In genomic region chr2:239522740-239523119, GRCh38 we compare ENCODE assay signal across 29 cellular contexts.
"Had no signal": no experiment of that assay in that cellular context is flagged by ENCODE, and none has a peak within 500 bp of the region (broad histone marks: within the 10 kb centered on the region; RNA-seq: fewer than 3 reads in every experiment).

No MANE protein-coding gene starts in this region.

- H3K4me3 Mint-ChIP-seq: activated CD4-positive, alpha-beta memory T cell treated with anti-CD3 and anti-CD28 coated beads for 36 hours; activated CD4-positive, alpha-beta T cell treated with anti-CD3 and anti-CD28 coated beads, Interleukin-2, amount 10 ng/mL, durations not matched to agents 24 days and 14 days; activated naive CD4-positive, alpha-beta T cell treated with anti-CD3 and anti-CD28 coated beads for 36 hours; activated naive CD8-positive, alpha-beta T cell treated with anti-CD3 and anti-CD28 coated beads for 36 hours; activated T-helper 1 cell treated with anti-CD3 and anti-CD28 coated beads, Interleukin-12 subunit alpha, Interleukin-12 subunit beta, Interleukin-2, Interleukin-4 antibody, amounts not matched to agents 30 ng/mL and 10 ng/mL and 1 ng/mL, durations not matched to agents 14 hours and 24 hours and 36 hours; effector memory CD8-positive, alpha-beta T cell; nephron; T-helper 1 cell treated with Interleukin-12 subunit alpha and Interleukin-12 subunit beta and Interleukin-4 antibody, amounts not matched to agents 30 μg/mL and 1 μg/mL, for 36 hours had no signal

- H3K36me3 Mint-ChIP-seq: activated CD4-positive, alpha-beta memory T cell treated with anti-CD3 and anti-CD28 coated beads for 36 hours; activated naive CD8-positive, alpha-beta T cell treated with anti-CD3 and anti-CD28 coated beads for 36 hours had no signal

- H3K9me3 ChIP-seq: adrenal gland, body of pancreas, heart right ventricle, neutrophil, prostate gland, tibial nerve had no signal

- DNase-seq: activated CD4-positive, alpha-beta memory T cell treated with anti-CD3 and anti-CD28 coated beads for 36 hours; activated CD4-positive, alpha-beta T cell treated with anti-CD3 and anti-CD28 coated beads, Interleukin-2, amount 10 ng/mL, durations not matched to agents 24 days and 14 days; activated CD4-positive, CD25-positive, alpha-beta regulatory T cell treated with anti-CD3 and anti-CD28 coated beads, Interleukin-2, amount 50 U/mL, for 72 hours; activated CD8-positive, alpha-beta memory T cell treated with anti-CD3 and anti-CD28 coated beads, Interleukin-2, amount 50 U/mL, for 4 hours; activated effector memory CD4-positive, alpha-beta T cell treated with anti-CD3 and anti-CD28 coated beads, Interleukin-2, amount 50 U/mL, for 16 hours; activated naive CD4-positive, alpha-beta T cell treated with anti-CD3 and anti-CD28 coated beads for 36 hours; activated naive CD8-positive, alpha-beta T cell treated with anti-CD3 and anti-CD28 coated beads for 36 hours; activated T-cell treated with anti-CD3 and anti-CD28 coated beads, Interleukin-2, amount 50 U/mL, for 1 hour; adrenal gland; body of pancreas; cortex of kidney; effector memory CD8-positive, alpha-beta T cell; foreskin fibroblast; heart right ventricle; mammary epithelial cell; retina; stimulated activated CD4-positive, alpha-beta T cell treated with anti-CD3 and anti-CD28 coated beads, Interleukin-15, amount 100 ng/mL, for 24 hours; stimulated activated CD4-positive, alpha-beta T cell treated with anti-CD3 and anti-CD28 coated beads, Interleukin-2, amount 100 ng/mL, for 24 hours; stimulated activated naive CD4-positive, alpha-beta T cell; SW 1271; T1000 had no signal

- H3K27ac Mint-ChIP-seq: activated CD4-positive, alpha-beta memory T cell treated with anti-CD3 and anti-CD28 coated beads for 36 hours; activated CD4-positive, alpha-beta T cell treated with anti-CD3 and anti-CD28 coated beads, Interleukin-2, amount 10 ng/mL, durations not matched to agents 24 days and 14 days; activated naive CD4-positive, alpha-beta T cell treated with anti-CD3 and anti-CD28 coated beads for 36 hours; activated naive CD8-positive, alpha-beta T cell treated with anti-CD3 and anti-CD28 coated beads for 36 hours; activated T-helper 1 cell treated with anti-CD3 and anti-CD28 coated beads, Interleukin-12 subunit alpha, Interleukin-12 subunit beta, Interleukin-2, Interleukin-4 antibody, amounts not matched to agents 30 ng/mL and 10 ng/mL and 1 ng/mL, durations not matched to agents 14 hours and 24 hours and 36 hours; effector memory CD8-positive, alpha-beta T cell; T-helper 1 cell treated with Interleukin-12 subunit alpha and Interleukin-12 subunit beta and Interleukin-4 antibody, amounts not matched to agents 30 μg/mL and 1 μg/mL, for 36 hours had no signal

- H3K4me1 Mint-ChIP-seq: activated CD4-positive, alpha-beta T cell treated with anti-CD3 and anti-CD28 coated beads, Interleukin-2, amount 10 ng/mL, durations not matched to agents 24 days and 14 days had no signal

- H3K36me3 ChIP-seq: adrenal gland, cardiac muscle cell, heart right ventricle, neutrophil, prostate gland, tibial nerve had no signal

- H3K27me3 ChIP-seq: adrenal gland, body of pancreas, cardiac muscle cell, neutrophil, tibial nerve had no signal

- H3K9me3 Mint-ChIP-seq: activated CD4-positive, alpha-beta memory T cell treated with anti-CD3 and anti-CD28 coated beads for 36 hours; activated CD4-positive, alpha-beta T cell treated with anti-CD3 and anti-CD28 coated beads, Interleukin-2, amount 10 ng/mL, durations not matched to agents 24 days and 14 days; activated naive CD4-positive, alpha-beta T cell treated with anti-CD3 and anti-CD28 coated beads for 36 hours; activated naive CD8-positive, alpha-beta T cell treated with anti-CD3 and anti-CD28 coated beads for 36 hours; activated T-helper 1 cell treated with anti-CD3 and anti-CD28 coated beads, Interleukin-12 subunit alpha, Interleukin-12 subunit beta, Interleukin-2, Interleukin-4 antibody, amounts not matched to agents 30 ng/mL and 10 ng/mL and 1 ng/mL, durations not matched to agents 14 hours and 24 hours and 36 hours; effector memory CD8-positive, alpha-beta T cell; T-helper 1 cell treated with Interleukin-12 subunit alpha and Interleukin-12 subunit beta and Interleukin-4 antibody, amounts not matched to agents 30 μg/mL and 1 μg/mL, for 36 hours had no signal

- ATAC-seq: body of pancreas; effector memory CD8-positive, alpha-beta T cell had no signal

- H3K27ac ChIP-seq: adrenal gland, body of pancreas, cardiac muscle cell, neutrophil, prostate gland, tibial nerve had no signal

- H3K27me3 Mint-ChIP-seq: activated CD4-positive, alpha-beta T cell treated with anti-CD3 and anti-CD28 coated beads, Interleukin-2, amount 10 ng/mL, durations not matched to agents 24 days and 14 days; activated naive CD8-positive, alpha-beta T cell treated with anti-CD3 and anti-CD28 coated beads for 36 hours had no signal

- H3K4me3 ChIP-seq: adrenal gland, body of pancreas, cardiac muscle cell, heart right ventricle, prostate gland, smooth muscle cell, tibial nerve had no signal

- H3K4me2 ChIP-seq: smooth muscle cell had no signal

- H3K4me1 ChIP-seq: adrenal gland, body of pancreas, prostate gland, tibial nerve had no signal
